Comparison of ENCODE assay signal across 13 cellular contexts in genomic region chr12:16603265-16603915, GRCh38. TPM values are rescaled to one million over a fixed set of nuclear protein-coding genes. Genes with fewer than 3 reads are reported as not detected.
DNase-seq lines count a peak whose midpoint lies in the region; ATAC-seq, FAIRE-seq and TF ChIP-seq lines count a peak whose summit lies in the region.
"Had no signal": no experiment of that assay in that cellular context is flagged by ENCODE, and none has a peak within 500 bp of the region (broad histone marks: within the 10 kb centered on the region; RNA-seq: fewer than 3 reads in every experiment).

No MANE protein-coding gene starts in this region.

- no peaks in the 10 kb centered on the region for H3K36me3 Mint-ChIP-seq in endodermal cell (ENCODE audit: low read depth)

- WGBS in endodermal cell (ENCODE audit: insufficient coverage in 1 of 2, insufficient read length in 1 of 2), 2 experiments, result 97% methylated on average over 5 of the region's 5 CpGs; no CpG with 5 or more reads in 1 of the 2 experiments
- 75 to 76% methylated on average over 5 of the region's 5 CpGs for WGBS in pancreas, 2 donors

- DNase-seq in DMS53 treated with DMSO at 0.1 percent for 48 hours (lab: John Stamatoyannopoulos, UW; ENCODE audit: unreplicated experiment) (peak; percentile 86), NCI-H2227 treated with DMSO at 0.1 percent for 48 hours (lab: John Stamatoyannopoulos, UW) (peak; percentile 16), endodermal cell (no peak), pancreas (no peak), breast epithelium (ENCODE audit: low spot score in 2 of 2) (no peak), HTR-8/SVneo (ENCODE audit: insufficient read length, low spot score) (no peak), HPDE6-E6E7 (ENCODE audit: extremely low spot score) (no peak), HuH-7 (ENCODE audit: low spot score) (no peak)
- DNase-seq: activated CD4-positive, alpha-beta T cell treated with anti-CD3 and anti-CD28 coated beads, Interleukin-2, amount 50 U/mL, for 1 hour; activated T-cell treated with anti-CD3 and anti-CD28 coated beads, Interleukin-2, amount 50 U/mL, for 72 hours had no signal

- FAIRE-seq in pancreas (lab: Jason Lieb, UNC), result no peak
- no peak for FAIRE-seq in HTR-8/SVneo (lab: Jason Lieb, UNC)
- FAIRE-seq: GM12878 had no signal

- no peaks in the 10 kb centered on the region for H3K36me3 ChIP-seq in endodermal cell (ENCODE audit: control insufficient read depth, insufficient read depth, low read length)
- no peaks in the 10 kb centered on the region for H3K36me3 ChIP-seq in pancreas
- H3K36me3 ChIP-seq in breast epithelium, result no peaks in the 10 kb centered on the region
- H3K36me3 ChIP-seq: BLaER1 had no signal

- TF ChIP-seq POLR2A in breast epithelium (IDR thresholded peaks at IDR 0.05), result no peak

- H3K4me1 Mint-ChIP-seq in endodermal cell, result peaks cover 34% of the 10 kb centered on the region

- no peak for TF ChIP-seq CTCF in endodermal cell (conservative IDR thresholded peaks at IDR 0.05)
- no peak for TF ChIP-seq CTCF in pancreas (IDR thresholded peaks at IDR 0.05)
- TF ChIP-seq CTCF in breast epithelium (IDR thresholded peaks at IDR 0.05), result no peak

- peaks cover 67% of the 10 kb centered on the region for H3K27me3 Mint-ChIP-seq in endodermal cell (ENCODE audit: insufficient read depth)

- H3K4me1 ChIP-seq in endodermal cell (ENCODE audit: control insufficient read depth, insufficient read depth, low read length), result no peaks in the 10 kb centered on the region
- no peaks in the 10 kb centered on the region for H3K4me1 ChIP-seq in pancreas
- H3K4me1 ChIP-seq in breast epithelium, result no peaks in the 10 kb centered on the region
- H3K4me1 ChIP-seq: BLaER1 had no signal

- intact Hi-C loops in pancreas (cut with DNase I) (no loop called here), breast epithelium (cut with DNase I; ENCODE audit: low total_unique reads) (no loop called here)

- H3K27me3 ChIP-seq in endodermal cell (ENCODE audit: control insufficient read depth, insufficient read depth, low read length, poor library complexity, severe bottlenecking) (peaks cover 58% of the 10 kb centered on the region), pancreas (no peaks in the 10 kb centered on the region), breast epithelium (no peaks in the 10 kb centered on the region)

- ATAC-seq in pancreas, result no peak
- ATAC-seq: activated T-cell treated with anti-CD3 and anti-CD28 coated beads, Interleukin-2, amount 50 U/mL, for 72 hours; GM12878 had no signal

- no peak overlapping the region for H3K27ac Mint-ChIP-seq in endodermal cell
- H3K27ac Mint-ChIP-seq: activated T-cell treated with anti-CD3 and anti-CD28 coated beads, Interleukin-2, amount 50 U/mL, for 72 hours had no signal

- no peak overlapping the region for H3K9ac ChIP-seq in endodermal cell (ENCODE audit: extremely low read depth, low read length, poor library complexity, severe bottlenecking)
- H3K9ac ChIP-seq: BLaER1 had no signal

- H3K4me3 ChIP-seq in endodermal cell (ENCODE audit: low read length) (no peak overlapping the region), pancreas (peak overlapping the region in 2 of 4 donors; percentile 47 to 48), breast epithelium (peak overlapping the region in 1 of 3 donors; percentile 50)
- H3K4me3 ChIP-seq: BLaER1, GM12878 had no signal

- no peak overlapping the region for H3K4me3 Mint-ChIP-seq in endodermal cell
- H3K4me3 Mint-ChIP-seq: activated T-cell treated with anti-CD3 and anti-CD28 coated beads, Interleukin-2, amount 50 U/mL, for 72 hours had no signal

- no peaks in the 10 kb centered on the region for H3K9me3 Mint-ChIP-seq in endodermal cell

- H3K27ac ChIP-seq in endodermal cell (ENCODE audit: low read depth, low read length), result peak overlapping the region; percentile 77
- H3K27ac ChIP-seq in pancreas, result peak overlapping the region in 3 of 4 donors; percentile 26 to 81 (median 37)
- H3K27ac ChIP-seq in breast epithelium, result no peak overlapping the region
- H3K27ac ChIP-seq: BLaER1 had no signal

- H3K9me3 ChIP-seq in endodermal cell (ENCODE audit: control insufficient read depth, low read length), result no peaks in the 10 kb centered on the region
- no peaks in the 10 kb centered on the region for H3K9me3 ChIP-seq in pancreas
- H3K9me3 ChIP-seq in breast epithelium, result no peaks in the 10 kb centered on the region

RNA-seq across cellular contexts. Expression of gene LMO3, which starts 2.6 kb away (rescaled TPM):
- total RNA-seq in endodermal cell, result 1 to 10 TPM in 1 of 2 donors, under 1 TPM in 1; 0.77 to 3.2 TPM
- polyA plus RNA-seq in endodermal cell (2013, experiment 1 of 2), result 20.4 TPM
- polyA plus RNA-seq in endodermal cell (2013, experiment 2 of 2), result 19.0 TPM
- 10 to 100 TPM; 11.8 to 36.3 (median 22.0) TPM for total RNA-seq in pancreas
- 10 to 100 TPM in 1 of 2 donors, 1 to 10 TPM in 1; 5.0 to 10.8 TPM for polyA plus RNA-seq in pancreas
- 10 to 100 TPM in 2 of 3 donors, 1 to 10 TPM in 1; 6.9 to 56.3 (median 16.5) TPM for total RNA-seq in breast epithelium
- total RNA-seq: activated T-cell treated with anti-CD3 and anti-CD28 coated beads, Interleukin-2, amount 50 U/mL, for 72 hours; MCF 10A had no signal

Comparison
In these comparisons a context has a peak if more than half of its experiments do, and no peak if none do; other contexts are left out.
1. DNase-seq: peak in DMS53 treated with DMSO at 0.1 percent for 48 hours (single experiment) and NCI-H2227 treated with DMSO at 0.1 percent for 48 hours (single experiment); none in endodermal cell (single experiment), pancreas (0 of 6), breast epithelium (0 of 2), HTR-8/SVneo (single experiment), HPDE6-E6E7 (single experiment) and HuH-7 (single experiment).
2. H3K27ac ChIP-seq: peak in endodermal cell (single experiment) and pancreas (3 of 4); none in breast epithelium (0 of 2).